8 cellular contexts compared by ENCODE assay signal in genomic region chr12:121789800-121790748, GRCh38. TPM values are rescaled to one million over a fixed set of nuclear protein-coding genes. Genes with fewer than 3 reads are reported as not detected.
DNase-seq lines count a peak whose midpoint lies in the region; ATAC-seq and TF ChIP-seq lines count a peak whose summit lies in the region.

No MANE protein-coding gene starts in this region.

- TF ChIP-seq CTCF in mucosa of descending colon (IDR thresholded peaks at IDR 0.05) = no peak
- no peak for TF ChIP-seq CTCF in WERI-Rb-1 (IDR thresholded peaks at IDR 0.05; ENCODE audit: low read depth, low read length)

- H3K36me3 ChIP-seq in mucosa of descending colon (ENCODE audit: low read depth) (no peaks in the 10 kb centered on the region), WERI-Rb-1 (peaks cover under 1% of the 10 kb centered on the region; the same call in 1 of the 2 replicates)

- H3K9me3 ChIP-seq in mucosa of descending colon (no peaks in the 10 kb centered on the region), WERI-Rb-1 (ENCODE audit: severe bottlenecking) (no peaks in the 10 kb centered on the region)

- intact Hi-C loops in mucosa of descending colon (cut with DNase I, micrococcal nuclease) = no loop called here

- H3K27ac Mint-ChIP-seq in activated naive CD8-positive, alpha-beta T cell treated with anti-CD3 and anti-CD28 coated beads, Interleukin-2, amount 10 ng/mL, durations not matched to agents 7 days and 5 days = peak overlapping the region; percentile 98
- peak overlapping the region; percentile 99 for H3K27ac Mint-ChIP-seq in stimulated activated naive CD8-positive, alpha-beta T cell treated with anti-CD3 and anti-CD28 coated beads, Interleukin-15, Interleukin-2, amounts not matched to agents 100 ng/mL and 50 ng/mL, for 24 hours

- H3K4me3 Mint-ChIP-seq in activated naive CD8-positive, alpha-beta T cell treated with anti-CD3 and anti-CD28 coated beads, Interleukin-2, amount 10 ng/mL, durations not matched to agents 7 days and 5 days = peak overlapping the region; percentile 89
- H3K4me3 Mint-ChIP-seq in stimulated activated naive CD8-positive, alpha-beta T cell treated with anti-CD3 and anti-CD28 coated beads, Interleukin-15, Interleukin-2, amounts not matched to agents 100 ng/mL and 50 ng/mL, for 24 hours = peak overlapping the region; percentile 96

- peaks cover 51% of the 10 kb centered on the region for H3K4me1 Mint-ChIP-seq in activated naive CD8-positive, alpha-beta T cell treated with anti-CD3 and anti-CD28 coated beads, Interleukin-2, amount 10 ng/mL, durations not matched to agents 7 days and 5 days
- H3K4me1 Mint-ChIP-seq in stimulated activated naive CD8-positive, alpha-beta T cell treated with anti-CD3 and anti-CD28 coated beads, Interleukin-15, Interleukin-2, amounts not matched to agents 100 ng/mL and 50 ng/mL, for 24 hours (ENCODE audit: low read depth) = peaks cover 82% of the 10 kb centered on the region

- DNase-seq in T-helper 1 cell = peak; percentile 91 to 97 (median 93)
- peak; percentile 90 for DNase-seq in activated naive CD8-positive, alpha-beta T cell treated with anti-CD3 and anti-CD28 coated beads, Interleukin-2, amount 10 ng/mL, durations not matched to agents 7 days and 5 days
- peak; percentile 78 to 95 (median 83) for DNase-seq in mucosa of descending colon
- DNase-seq in WERI-Rb-1 = no peak
- no peak for DNase-seq in OCI-M2 (lab: John Stamatoyannopoulos, UW; ENCODE audit: unreplicated experiment)

- POLR2A ChIA-PET in activated naive CD8-positive, alpha-beta T cell treated with anti-CD3 and anti-CD28 coated beads, Interleukin-2, amount 10 ng/mL, durations not matched to agents 7 days and 5 days (lab: Charles Lee) = interaction anchor here (0.6 to 31.1 kb wide), 17 partner anchors 9 to 439 kb away, joined by 3 to 931 read pairs (median 5); partner anchors contain the start of genes PSMD9, RHOF, SETD1B and TMEM120B

- H3K4me3 ChIP-seq in mucosa of descending colon = no peak overlapping the region
- H3K4me3 ChIP-seq in WERI-Rb-1 (ENCODE audit: low read depth, low read length) = no peak overlapping the region

- no peaks in the 10 kb centered on the region for H3K27me3 ChIP-seq in WERI-Rb-1 (ENCODE audit: insufficient read depth, low read depth, severe bottlenecking)

- H3K27ac ChIP-seq in WERI-Rb-1 = no peak overlapping the region

- ATAC-seq in GM18520 (IDR thresholded peaks at IDR 0.05; ENCODE audit: unreplicated experiment) (peak; percentile 23), HG03045 (IDR thresholded peaks at IDR 0.05; ENCODE audit: unreplicated experiment) (peak; percentile 20), mucosa of descending colon (peak; percentile 27)
- ATAC-seq in activated naive CD8-positive, alpha-beta T cell treated with anti-CD3 and anti-CD28 coated beads, Interleukin-2, amount 10 ng/mL, durations not matched to agents 7 days and 5 days (ENCODE audit: low read depth) = peak; percentile 60

- no peaks in the 10 kb centered on the region for H3K9me3 Mint-ChIP-seq in activated naive CD8-positive, alpha-beta T cell treated with anti-CD3 and anti-CD28 coated beads, Interleukin-2, amount 10 ng/mL, durations not matched to agents 7 days and 5 days
- H3K9me3 Mint-ChIP-seq in stimulated activated naive CD8-positive, alpha-beta T cell treated with anti-CD3 and anti-CD28 coated beads, Interleukin-15, Interleukin-2, amounts not matched to agents 100 ng/mL and 50 ng/mL, for 24 hours = no peaks in the 10 kb centered on the region

- no peaks in the 10 kb centered on the region for H3K27me3 Mint-ChIP-seq in activated naive CD8-positive, alpha-beta T cell treated with anti-CD3 and anti-CD28 coated beads, Interleukin-2, amount 10 ng/mL, durations not matched to agents 7 days and 5 days
- H3K27me3 Mint-ChIP-seq in stimulated activated naive CD8-positive, alpha-beta T cell treated with anti-CD3 and anti-CD28 coated beads, Interleukin-15, Interleukin-2, amounts not matched to agents 100 ng/mL and 50 ng/mL, for 24 hours = no peaks in the 10 kb centered on the region

- H3K36me3 Mint-ChIP-seq in activated naive CD8-positive, alpha-beta T cell treated with anti-CD3 and anti-CD28 coated beads, Interleukin-2, amount 10 ng/mL, durations not matched to agents 7 days and 5 days = peaks cover 28% of the 10 kb centered on the region
- H3K36me3 Mint-ChIP-seq in stimulated activated naive CD8-positive, alpha-beta T cell treated with anti-CD3 and anti-CD28 coated beads, Interleukin-15, Interleukin-2, amounts not matched to agents 100 ng/mL and 50 ng/mL, for 24 hours (ENCODE audit: low read depth) = peaks cover 42% of the 10 kb centered on the region

- peaks cover 44% of the 10 kb centered on the region for H3K4me1 ChIP-seq in mucosa of descending colon (ENCODE audit: low read depth)

RNA-seq across cellular contexts. Expression of gene RHOF, which starts 3.4 kb away (rescaled TPM):
- total RNA-seq in activated naive CD8-positive, alpha-beta T cell treated with anti-CD3 and anti-CD28 coated beads, Interleukin-2, amount 10 ng/mL, durations not matched to agents 7 days and 5 days = 100 to 1,000 TPM; 144 to 157 TPM
- 10 to 100 TPM; 45.5 to 86.7 (median 83.2) TPM for total RNA-seq in mucosa of descending colon

RNA-seq across cellular contexts. Expression of gene SETD1B, which starts 13.7 kb away (rescaled TPM):
- total RNA-seq in activated naive CD8-positive, alpha-beta T cell treated with anti-CD3 and anti-CD28 coated beads, Interleukin-2, amount 10 ng/mL, durations not matched to agents 7 days and 5 days = 10 to 100 TPM; 45.0 to 46.8 TPM
- 10 to 100 TPM; 23.8 to 38.3 (median 27.5) TPM for total RNA-seq in mucosa of descending colon

Comparison
In these comparisons a context has a peak if more than half of its experiments do, and no peak if none do; other contexts are left out.
1. DNase-seq: peak in T-helper 1 cell (5 of 5), activated naive CD8-positive, alpha-beta T cell treated with anti-CD3 and anti-CD28 coated beads, Interleukin-2, amount 10 ng/mL, durations not matched to agents 7 days and 5 days (single experiment) and mucosa of descending colon (3 of 3); none in WERI-Rb-1 (single experiment) and OCI-M2 (single experiment).
2. Peak in every context shown above with its lines, with median percentiles within 50 percentile points of each other: ATAC-seq.